Comparison of ENCODE assay signal across 24 cellular contexts in genomic region chr16:54657709-54658102, GRCh38.
DNase-seq lines count a peak whose midpoint lies in the region; ATAC-seq, FAIRE-seq and TF ChIP-seq lines count a peak whose summit lies in the region.
"Had no signal": no experiment of that assay in that cellular context is flagged by ENCODE, and none has a peak within 500 bp of the region (broad histone marks: within the 10 kb centered on the region; RNA-seq: fewer than 3 reads in every experiment).

No MANE protein-coding gene starts in this region.

- no peaks in the 10 kb centered on the region for H3K9me2 ChIP-seq in PC-9 (ENCODE audit: insufficient read depth)

- DNase-seq in A549 (ENCODE audit: low read depth in 1 of 2, low spot score in 1 of 2) (no peak), PC-9 (no peak), foreskin keratinocyte (no peak), sciatic nerve (ENCODE audit: low spot score) (no peak)
- DNase-seq: activated CD4-positive, alpha-beta T cell treated with anti-CD3 and anti-CD28 coated beads for 36 hours; activated CD8-positive, alpha-beta memory T cell treated with anti-CD3 and anti-CD28 coated beads for 24 hours; activated gamma-delta T cell treated with Interleukin-2 at 50 U/mL for 16 hours; activated T-cell treated with anti-CD3 and anti-CD28 coated beads, Interleukin-2, amount 50 U/mL, for 1 hour; DND-41; NCI-H187; NCI-H2171 treated with DMSO at 0.1 percent for 48 hours; NCI-H510A treated with DMSO at 0.1 percent for 48 hours; NK-92 treated with Interleukin-12 subunit alpha and Interleukin-12 subunit beta, amount 100 ng/mL, for 24 hours; SHP77; stimulated activated naive CD8-positive, alpha-beta T cell treated with anti-CD3 and anti-CD28 coated beads, Interleukin-15, Interleukin-2, amounts not matched to agents 100 U/mL and 50 U/mL, for 24 hours; thyroid gland had no signal

- WGBS in A549 (ENCODE audit: missing lambda C conversion rate): 61% methylated on average over 2 of the region's 2 CpGs

- intact Hi-C loops in PC-9 (cut with micrococcal nuclease; ENCODE audit: unreplicated experiment): no loop called here
- intact Hi-C loops in sciatic nerve (cut with DNase I): no loop called here

- H3K27ac ChIP-seq in A549 (no peak overlapping the region), PC-9 (peak overlapping the region; percentile 27), foreskin keratinocyte (peak overlapping the region; percentile 43)
- H3K27ac ChIP-seq: BLaER1, body of pancreas, HL-60, thyroid gland had no signal

- no peaks in the 10 kb centered on the region for H4K20me1 ChIP-seq in PC-9 (ENCODE audit: insufficient read depth)
- H4K20me1 ChIP-seq: BLaER1 had no signal

- H3K27me3 ChIP-seq in PC-9 (ENCODE audit: insufficient read depth, low read depth) (no peaks in the 10 kb centered on the region), foreskin keratinocyte (no peaks in the 10 kb centered on the region)
- H3K27me3 ChIP-seq: BLaER1, body of pancreas, thyroid gland had no signal

- FAIRE-seq in A549 (lab: Jason Lieb, UNC): no peak

- no peak for ATAC-seq in A549
- ATAC-seq in foreskin keratinocyte: no peak
- peak; percentile 76 for ATAC-seq in sciatic nerve
- ATAC-seq in GM18520 (IDR thresholded peaks at IDR 0.05; ENCODE audit: unreplicated experiment): no peak
- no peak for ATAC-seq in GM21576 (IDR thresholded peaks at IDR 0.05; ENCODE audit: unreplicated experiment)
- ATAC-seq in GM21825 (IDR thresholded peaks at IDR 0.05; ENCODE audit: unreplicated experiment): no peak
- ATAC-seq in GM21723 (IDR thresholded peaks at IDR 0.05; ENCODE audit: unreplicated experiment): no peak
- ATAC-seq: activated CD4-positive, alpha-beta T cell treated with anti-CD3 and anti-CD28 coated beads for 36 hours; stimulated activated naive CD8-positive, alpha-beta T cell treated with anti-CD3 and anti-CD28 coated beads, Interleukin-15, Interleukin-2, amounts not matched to agents 100 U/mL and 50 U/mL, for 24 hours had no signal

- POLR2A ChIA-PET in A549 (lab: Yijun Ruan, JAX) (no interaction called here), PC-9 (lab: Charles Lee; ENCODE audit: unreplicated experiment) (no interaction called here)

- no peaks in the 10 kb centered on the region for H3K79me2 ChIP-seq in PC-9 (ENCODE audit: low read depth)

- TF ChIP-seq EP300 in A549 (IDR thresholded peaks at IDR 0.05): no peak

- no peak for TF ChIP-seq POLR2A in A549 (IDR thresholded peaks at IDR 0.05; ENCODE audit: low read length)

- no peak for TF ChIP-seq CTCF in A549 (IDR thresholded peaks at IDR 0.05)
- TF ChIP-seq CTCF in PC-9 (conservative IDR thresholded peaks at IDR 0.05): no peak
- TF ChIP-seq CTCF in foreskin keratinocyte (conservative IDR thresholded peaks at IDR 0.05): no peak

- no peak overlapping the region for H2AFZ ChIP-seq in PC-9

- TF ChIP-seq RAD21 in A549 (conservative IDR thresholded peaks at IDR 0.05 in 1 of 2, IDR thresholded peaks at IDR 0.05 in 1 of 2): no peak

- no peaks in the 10 kb centered on the region for H3K4me1 ChIP-seq in A549
- H3K4me1 ChIP-seq in PC-9 (replicated peaks; ENCODE audit: insufficient read depth): no peaks in the 10 kb centered on the region
- peaks cover 6% of the 10 kb centered on the region for H3K4me1 ChIP-seq in foreskin keratinocyte
- H3K4me1 ChIP-seq: BLaER1 had no signal

- peaks cover 3% of the 10 kb centered on the region; the same call in 1 of the 3 replicates for H3K9me3 ChIP-seq in A549
- 0 out of 2 replicates have a peak, but pooled peaks cover 5% of the 10 kb centered on the region for H3K9me3 ChIP-seq in PC-9 (ENCODE audit: insufficient read depth, low read depth)
- H3K9me3 ChIP-seq: body of pancreas, thyroid gland had no signal

- no peaks in the 10 kb centered on the region for H3F3A ChIP-seq in PC-9 (ENCODE audit: insufficient read depth, low read depth)

- no peaks in the 10 kb centered on the region for H3K36me3 ChIP-seq in PC-9 (ENCODE audit: low read depth)
- H3K36me3 ChIP-seq: BLaER1, thyroid gland had no signal

- no TSS peak for BruUV-seq in PC-9 (replicated peaks; lab: Mats Ljungman, UMichigan)

- CTCF ChIA-PET in A549 (lab: Yijun Ruan, JAX) (no interaction called here), PC-9 (lab: Charles Lee) (no interaction called here)

- H3K4me2 ChIP-seq in A549: peak overlapping the region; percentile 35; the same call in 1 of the 3 replicates
- peak overlapping the region; percentile 26; the same call in 1 of the 2 replicates for H3K4me2 ChIP-seq in PC-9
- H3K4me2 ChIP-seq: BLaER1 had no signal

- H3K4me3 ChIP-seq in A549 (no peak overlapping the region), PC-9 (no peak overlapping the region)
- H3K4me3 ChIP-seq: BLaER1, body of pancreas, lung, thyroid gland had no signal

TF ChIP-seq in A549, 52 proteins besides CTCF, POLR2A, EP300 and RAD21 (continues in another document):
- TF ChIP-seq CEBPB (IDR thresholded peaks at IDR 0.05) (no peak), CHD4 (IDR thresholded peaks at IDR 0.05; ENCODE audit: borderline replicate concordance) (no peak), EHMT2 (IDR thresholded peaks at IDR 0.05; ENCODE audit: low read depth) (no peak), BCL3 (IDR thresholded peaks at IDR 0.05) (no peak), NPAS2 (CRISPR knock-in tag; IDR thresholded peaks at IDR 0.05; ENCODE audit: borderline replicate concordance) (no peak), RCOR1 (IDR thresholded peaks at IDR 0.05; ENCODE audit: low read depth, low read length) (no peak), JUN (IDR thresholded peaks at IDR 0.05) (no peak), REST (IDR thresholded peaks at IDR 0.05) (no peak), POLR2AphosphoS2 (conservative IDR thresholded peaks at IDR 0.05; ENCODE audit: low read length) (no peak), GATA3 (IDR thresholded peaks at IDR 0.05; ENCODE audit: borderline replicate concordance) (no peak), HOXB13 (CRISPR knock-in tag; IDR thresholded peaks at IDR 0.05; ENCODE audit: low read depth) (no peak), HDAC2 (IDR thresholded peaks at IDR 0.05) (no peak), HEYL (CRISPR knock-in tag; IDR thresholded peaks at IDR 0.05) (no peak), HMGXB4 (CRISPR knock-in tag; IDR thresholded peaks at IDR 0.05; ENCODE audit: borderline replicate concordance) (no peak), USF2 (IDR thresholded peaks at IDR 0.05) (no peak), HES2 (IDR thresholded peaks at IDR 0.05) (no peak)

Comparison
In these comparisons a context has a peak if more than half of its experiments do, and no peak if none do; other contexts are left out.
1. H3K27ac ChIP-seq: peak in PC-9 (single experiment) and foreskin keratinocyte (single experiment); none in A549 (0 of 2).